ENCODE assay signal across 16 cellular contexts in the genomic region with DNA sequence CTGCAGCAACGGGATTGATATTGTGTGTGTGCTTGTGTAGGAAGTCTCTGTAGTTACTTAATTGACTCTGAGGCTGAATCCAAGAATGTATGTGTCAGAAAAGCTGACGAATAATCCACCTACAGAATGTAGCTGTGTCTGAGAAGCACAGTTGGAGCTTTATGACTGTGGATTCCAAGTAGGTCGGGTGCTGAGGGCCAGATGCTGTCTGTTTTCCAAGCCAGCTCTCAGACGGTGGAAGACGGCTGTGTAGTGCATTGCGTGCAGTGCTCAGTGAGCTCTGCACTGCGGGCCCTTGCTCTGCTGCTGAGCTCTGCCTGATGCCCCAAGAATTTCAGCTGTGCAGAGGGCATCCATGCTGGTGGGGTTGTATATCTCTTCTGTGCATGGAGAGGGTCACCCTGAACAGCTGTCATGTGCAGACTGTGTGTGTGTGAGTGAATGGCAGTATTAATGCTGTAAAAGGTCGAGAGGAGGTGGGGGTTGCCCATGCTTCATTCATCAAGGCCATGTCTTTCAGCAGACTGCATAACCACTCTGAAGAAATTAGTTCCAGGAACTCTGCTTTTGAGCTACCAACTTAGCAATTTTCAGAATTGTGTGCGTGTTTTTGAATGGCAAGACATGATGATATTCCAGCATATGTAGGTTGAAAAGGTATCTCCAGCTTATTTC.
A peak's percentile ranks its signal among the peaks of the same experiment; 100 is the strongest.
DNase-seq lines count a peak whose midpoint lies in the region; ATAC-seq and TF ChIP-seq lines count a peak whose summit lies in the region.
"Had no signal": no experiment of that assay in that cellular context is flagged by ENCODE, and none has a peak within 500 bp of the region (broad histone marks: within the 10 kb centered on the region; RNA-seq: fewer than 3 reads in every experiment).

No MANE protein-coding gene starts in this region.

- H3K4me1 Mint-ChIP-seq in activated naive CD8-positive, alpha-beta T cell (ENCODE audit: low read depth), result peaks cover 15% of the 10 kb centered on the region
- peaks cover 2% of the 10 kb centered on the region for H3K4me1 Mint-ChIP-seq in activated naive CD8-positive, alpha-beta T cell treated with anti-CD3 and anti-CD28 coated beads for 36 hours
- no peaks in the 10 kb centered on the region for H3K4me1 Mint-ChIP-seq in activated T-helper 17 cell treated with anti-CD3 and anti-CD28 coated beads, Interleukin-2, amount 50 U/mL, for 72 hours
- H3K4me1 Mint-ChIP-seq: B cell, GM23338 had no signal

- no peak overlapping the region for H3K4me3 ChIP-seq in heart right ventricle
- H3K4me3 ChIP-seq: GM23338, K562 had no signal

- peak; percentile 26 for ATAC-seq in activated T-helper 17 cell treated with anti-CD3 and anti-CD28 coated beads, Interleukin-2, amount 50 U/mL, for 72 hours (replicated peaks)
- ATAC-seq in HG02840 (IDR thresholded peaks at IDR 0.05; ENCODE audit: low FRiP score, unreplicated experiment) (no peak), heart right ventricle (no peak)
- ATAC-seq: GM23338, K562 had no signal

- no peak for DNase-seq in activated naive CD8-positive, alpha-beta T cell treated with anti-CD3 and anti-CD28 coated beads for 36 hours
- DNase-seq in putamen (ENCODE audit: low spot score), result peak; percentile 28
- no peak for DNase-seq in glomerular visceral epithelial cell (ENCODE audit: extremely low spot score)
- no peak for DNase-seq in heart right ventricle
- DNase-seq: Calu3; CD4-positive, CD25-positive, alpha-beta regulatory T cell; NCI-H1436 treated with DMSO at 0.1 percent for 48 hours; NCI-H2081; NCI-H2227 treated with DMSO at 0.1 percent for 48 hours; NCI-H524 had no signal

- no peaks in the 10 kb centered on the region for H3K27me3 Mint-ChIP-seq in activated naive CD8-positive, alpha-beta T cell
- H3K27me3 Mint-ChIP-seq in activated naive CD8-positive, alpha-beta T cell treated with anti-CD3 and anti-CD28 coated beads for 36 hours, result no peaks in the 10 kb centered on the region
- no peaks in the 10 kb centered on the region for H3K27me3 Mint-ChIP-seq in activated T-helper 17 cell treated with anti-CD3 and anti-CD28 coated beads, Interleukin-2, amount 50 U/mL, for 72 hours
- H3K27me3 Mint-ChIP-seq: B cell had no signal

- H3K4me3 Mint-ChIP-seq in activated naive CD8-positive, alpha-beta T cell, result peak overlapping the region; percentile 5
- H3K4me3 Mint-ChIP-seq in activated naive CD8-positive, alpha-beta T cell treated with anti-CD3 and anti-CD28 coated beads for 36 hours, result no peak overlapping the region
- no peak overlapping the region for H3K4me3 Mint-ChIP-seq in activated T-helper 17 cell treated with anti-CD3 and anti-CD28 coated beads, Interleukin-2, amount 50 U/mL, for 72 hours
- H3K4me3 Mint-ChIP-seq: B cell; CD4-positive, CD25-positive, alpha-beta regulatory T cell; GM23338 had no signal

- intact Hi-C loops in heart right ventricle (cut with DNase I), result no loop called here

- no peaks in the 10 kb centered on the region for H3K9me3 ChIP-seq in heart right ventricle

- H3K27me3 ChIP-seq in heart right ventricle, result no peaks in the 10 kb centered on the region

- no peak overlapping the region for H3K27ac ChIP-seq in heart right ventricle

- no peak for TF ChIP-seq CTCF in heart right ventricle (IDR thresholded peaks at IDR 0.05)

- peak overlapping the region; percentile 54 for H3K27ac Mint-ChIP-seq in activated naive CD8-positive, alpha-beta T cell
- H3K27ac Mint-ChIP-seq in activated naive CD8-positive, alpha-beta T cell treated with anti-CD3 and anti-CD28 coated beads for 36 hours, result no peak overlapping the region
- H3K27ac Mint-ChIP-seq in activated T-helper 17 cell treated with anti-CD3 and anti-CD28 coated beads, Interleukin-2, amount 50 U/mL, for 72 hours, result no peak overlapping the region
- H3K27ac Mint-ChIP-seq: B cell; CD4-positive, CD25-positive, alpha-beta regulatory T cell; GM23338 had no signal

- no peaks in the 10 kb centered on the region for H3K4me1 ChIP-seq in heart right ventricle

- peaks cover 2% of the 10 kb centered on the region for H3K36me3 Mint-ChIP-seq in activated naive CD8-positive, alpha-beta T cell
- H3K36me3 Mint-ChIP-seq in activated naive CD8-positive, alpha-beta T cell treated with anti-CD3 and anti-CD28 coated beads for 36 hours, result peaks cover 2% of the 10 kb centered on the region
- no peaks in the 10 kb centered on the region for H3K36me3 Mint-ChIP-seq in activated T-helper 17 cell treated with anti-CD3 and anti-CD28 coated beads, Interleukin-2, amount 50 U/mL, for 72 hours (ENCODE audit: low read depth)
- H3K36me3 Mint-ChIP-seq: CD4-positive, CD25-positive, alpha-beta regulatory T cell had no signal

- no peaks in the 10 kb centered on the region for H3K36me3 ChIP-seq in heart right ventricle

- no peaks in the 10 kb centered on the region for H3K9me3 Mint-ChIP-seq in activated naive CD8-positive, alpha-beta T cell (ENCODE audit: low read depth)
- H3K9me3 Mint-ChIP-seq in activated naive CD8-positive, alpha-beta T cell treated with anti-CD3 and anti-CD28 coated beads for 36 hours, result peaks cover 2% of the 10 kb centered on the region
- H3K9me3 Mint-ChIP-seq in activated T-helper 17 cell treated with anti-CD3 and anti-CD28 coated beads, Interleukin-2, amount 50 U/mL, for 72 hours, result no peaks in the 10 kb centered on the region
- H3K9me3 Mint-ChIP-seq: CD4-positive, CD25-positive, alpha-beta regulatory T cell had no signal

- WGBS in heart right ventricle, 2 donors, result 61 to 74% methylated on average over 9 of the region's 9 CpGs
